8 cellular contexts compared by ENCODE assay signal in the genomic region with DNA sequence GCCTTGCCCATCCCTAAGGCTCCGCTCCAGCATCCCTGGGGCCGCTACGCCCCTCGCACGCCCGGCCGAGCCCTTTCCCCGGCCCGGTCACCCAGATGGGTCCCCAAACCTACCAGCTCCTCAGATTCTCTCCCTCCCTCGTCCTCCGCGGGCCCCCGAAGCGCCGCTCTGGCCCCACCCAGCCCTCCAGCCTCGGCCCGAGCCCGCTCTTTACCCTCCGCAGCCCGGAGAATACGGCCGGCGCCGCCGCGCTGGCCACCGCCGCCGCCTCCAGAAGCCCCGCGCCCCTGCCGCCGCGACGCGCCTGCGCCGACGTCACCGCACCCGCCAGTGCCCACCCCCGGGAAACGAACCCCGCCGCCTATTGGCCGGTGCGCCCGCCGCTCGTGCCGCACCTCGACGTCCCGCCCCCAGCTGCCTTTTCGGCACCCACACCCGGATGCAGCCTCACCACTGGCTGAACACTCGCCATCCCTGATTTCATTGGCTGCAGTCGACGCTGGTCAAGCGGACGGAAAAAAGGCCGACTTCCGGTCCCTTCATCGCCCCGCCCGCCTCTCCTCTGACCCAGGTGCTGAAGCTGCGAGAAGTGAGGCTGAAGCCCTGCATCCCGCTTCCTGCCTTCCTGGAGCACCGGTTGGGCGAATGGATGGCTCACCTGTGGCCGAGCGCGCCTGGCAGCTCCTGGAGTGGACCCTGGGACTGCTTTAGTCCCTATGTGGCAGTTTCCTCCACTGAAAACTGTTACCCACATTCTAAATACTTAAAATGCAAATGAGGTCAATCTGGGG. TPM values are rescaled to one million over a fixed set of nuclear protein-coding genes. Genes with fewer than 3 reads are reported as not detected.
DNase-seq lines count a peak whose midpoint lies in the region; ATAC-seq, FAIRE-seq and TF ChIP-seq lines count a peak whose summit lies in the region.

A gene (minus strand): TSS at position 292 of the 791 bp plus-strand sequence. CDS start 1,364 bp downstream, outside the sequence.

- peaks cover 6% of the 10 kb centered on the region for H3K36me3 Mint-ChIP-seq in T-cell

- peaks cover 19 to 34% (median 28%) of the 10 kb centered on the region in 3 donors for H3K4me1 Mint-ChIP-seq in T-cell

- DNase-seq in GM12891 (ENCODE audit: insufficient read length, low spot score) (peak; percentile 98), NCI-H1436 treated with DMSO at 0.1 percent for 48 hours (lab: John Stamatoyannopoulos, UW) (peak; percentile 83), T-cell (peak; percentile 71 to 92 (median 84)), heart left ventricle (peak; percentile 98 to 99 (median 99)), posterior cingulate gyrus (peak; percentile 97 to 100 (median 98)), upper lobe of left lung (peak; percentile 98 to 99)

- peak within 1 kb of the TSS; percentile 54 for H3K27ac ChIP-seq in adipose tissue (ENCODE audit: low read depth, low read length)
- H3K27ac ChIP-seq in heart left ventricle = peak within 1 kb of the TSS; percentile 84 to 100 (median 98)
- H3K27ac ChIP-seq in upper lobe of left lung = peak within 1 kb of the TSS; percentile 93 to 100 (median 96)

- peak; percentile 98 for FAIRE-seq in GM12891 (lab: Jason Lieb, UNC)

- H3K27ac Mint-ChIP-seq in T-cell = peak within 1 kb of the TSS; percentile 78 to 84

- peak within 1 kb of the TSS; percentile 82 to 88 (median 87) for H3K4me3 Mint-ChIP-seq in T-cell

- intact Hi-C loops in heart left ventricle (cut with DNase I) = loop anchor here in 4 of 10 donors (2.0 kb wide), 1 partner anchor 14 kb away; a partner anchor contains a TSS
- intact Hi-C loops in posterior cingulate gyrus (cut with DNase I) = loop anchor here (2.0 kb wide), 1 partner anchor 14 kb away; a partner anchor contains a TSS

- CTCF ChIA-PET in T-cell (lab: Charles Lee) = interaction anchor here in 1 of 2 donors (0.8 to 1.1 kb wide), 3 partner anchors 14 to 19 kb away, joined by 3 to 7 read pairs (median 3); a partner anchor contains a TSS

- ATAC-seq in HG02840 (IDR thresholded peaks at IDR 0.05; ENCODE audit: low FRiP score, unreplicated experiment) (peak; percentile 91), T-cell (replicated peaks in 1 of 4) (peak; percentile 87 to 97 (median 94)), heart left ventricle (peak; percentile 78 to 91 (median 82)), upper lobe of left lung (ENCODE audit: low FRiP score in 2 of 2) (peak; percentile 95 to 96)

- TF ChIP-seq EP300 in upper lobe of left lung (IDR thresholded peaks at IDR 0.05) = no peak

- peaks cover 17 to 49% (median 43%) of the 10 kb centered on the region in 12 donors for H3K4me1 ChIP-seq in heart left ventricle
- peaks cover 37 to 51% (median 46%) of the 10 kb centered on the region in 4 donors for H3K4me1 ChIP-seq in upper lobe of left lung

- POLR2A ChIA-PET in T-cell (lab: Charles Lee) = interaction anchor here (0.6 to 1.5 kb wide), 2 partner anchors 14 to 17 kb away, joined by 4 to 5 read pairs; a partner anchor contains a TSS

- H3K27me3 ChIP-seq in heart left ventricle (no peaks in the 10 kb centered on the region), upper lobe of left lung (no peaks in the 10 kb centered on the region)

- H3K36me3 ChIP-seq in heart left ventricle = peaks cover 0 to 44% (median 35%) of the 10 kb centered on the region in 9 donors
- H3K36me3 ChIP-seq in upper lobe of left lung = peaks cover 4 to 45% (median 33%) of the 10 kb centered on the region in 4 donors

- H3K4me3 ChIP-seq in heart left ventricle (peak within 1 kb of the TSS; percentile 61 to 100 (median 93)), upper lobe of left lung (peak within 1 kb of the TSS; percentile 86 to 100 (median 94))

- H3K9me3 ChIP-seq in heart left ventricle (no peaks in the 10 kb centered on the region), upper lobe of left lung (no peaks in the 10 kb centered on the region)

- no peaks in the 10 kb centered on the region for H3K9me3 Mint-ChIP-seq in T-cell

- TF ChIP-seq CTCF in heart left ventricle (IDR thresholded peaks at IDR 0.05) = peak in 4 of 12 donors; percentile 10 to 38 (median 26)
- peak in 4 of 6 experiments; percentile 42 to 65 (median 53) for TF ChIP-seq CTCF in upper lobe of left lung (IDR thresholded peaks at IDR 0.05)

- 1% methylated on average over 70 to 73 of the region's 73 CpGs for WGBS in adipose tissue, 3 donors
- WGBS in heart left ventricle, 4 donors = 1% methylated on average over 39 to 73 of the region's 73 CpGs
- 1 to 3% methylated on average over 8 to 61 of the region's 73 CpGs for WGBS in upper lobe of left lung, 2 donors

- TF ChIP-seq POLR2A in GM12891 (IDR thresholded peaks at IDR 0.05; ENCODE audit: low read depth, low read length) (peak; percentile 54; the same call in 1 of the 2 replicates), heart left ventricle (IDR thresholded peaks at IDR 0.05) (peak; percentile 96 to 97), upper lobe of left lung (IDR thresholded peaks at IDR 0.05) (peak in 3 of 4 donors; percentile 77 to 96 (median 94))

- no peaks in the 10 kb centered on the region for H3K27me3 Mint-ChIP-seq in T-cell

TF ChIP-seq in GM12891, 5 proteins besides CTCF, POLR2A, EP300 and RAD21:
- TF ChIP-seq PAX5 (IDR thresholded peaks at IDR 0.05; ENCODE audit: insufficient read depth, low read length, severe bottlenecking) (no peak), SPI1 (IDR thresholded peaks at IDR 0.05; ENCODE audit: low read depth, low read length) (0 out of 2 replicates have a peak, but pooled peaks have one; percentile 11), POLR2AphosphoS5 (IDR thresholded peaks at IDR 0.05; ENCODE audit: low read depth, low read length) (peak; percentile 70; the same call in 1 of the 2 replicates), POU2F2 (IDR thresholded peaks at IDR 0.05; ENCODE audit: low read depth, low read length) (peak; percentile 73)

RNA-seq across cellular contexts. Expression of the gene that starts here (rescaled TPM):
- polyA plus RNA-seq in GM12891 (2012; ENCODE audit: low read depth, missing spikeins) = 41.6 TPM
- total RNA-seq in T-cell = 10 to 100 TPM; 30.3 to 51.2 (median 44.9) TPM
- 10 to 100 TPM; 46.4 to 78.1 (median 61.3) TPM for polyA plus RNA-seq in adipose tissue
- total RNA-seq in heart left ventricle = 100 to 1,000 TPM in 4 of 9 donors, 10 to 100 TPM in 5; 70.6 to 200 (median 97.4) TPM
- polyA plus RNA-seq in heart left ventricle = 100 to 1,000 TPM; 160 to 252 TPM
- total RNA-seq in upper lobe of left lung = 100 to 1,000 TPM in 1 of 6 donors, 10 to 100 TPM in 5; 54.3 to 107 (median 80.6) TPM

Comparison
In these comparisons a context has a peak if more than half of its experiments do, and no peak if none do; other contexts are left out.
1. Peak in every context shown above with its lines: DNase-seq, ATAC-seq, H3K4me3 ChIP-seq and H3K27ac ChIP-seq.